ENCODE assay signal across 8 cellular contexts in genomic region chr3:94234177-94234788, GRCh38.
DNase-seq lines count a peak whose midpoint lies in the region; ATAC-seq, FAIRE-seq and TF ChIP-seq lines count a peak whose summit lies in the region.

No MANE protein-coding gene starts in this region.

- peak; percentile 91 for ATAC-seq in SK-N-SH treated with all-trans-retinoic acid at 6 μM for 48 hours
- ATAC-seq in thoracic aorta (ENCODE audit: insufficient number of reproducible peaks, low FRiP score, low read depth): no peak
- ATAC-seq in HG03460 (IDR thresholded peaks at IDR 0.05; ENCODE audit: unreplicated experiment): no peak

- H3K36me3 ChIP-seq in thoracic aorta: no peaks in the 10 kb centered on the region

- H3K9me3 Mint-ChIP-seq in activated T-helper 1 cell treated with anti-CD3 and anti-CD28 coated beads, Interleukin-12 subunit alpha, Interleukin-12 subunit beta, Interleukin-2, Interleukin-4 antibody, amounts not matched to agents 30 ng/mL and 10 ng/mL and 1 ng/mL, durations not matched to agents 14 hours and 24 hours and 36 hours: no peaks in the 10 kb centered on the region

- H3K9me3 ChIP-seq in thoracic aorta: peaks cover 2% of the 10 kb centered on the region

- H3K27ac ChIP-seq in thoracic aorta: no peak overlapping the region

- no peak overlapping the region for H3K4me3 Mint-ChIP-seq in activated T-helper 1 cell treated with anti-CD3 and anti-CD28 coated beads, Interleukin-12 subunit alpha, Interleukin-12 subunit beta, Interleukin-2, Interleukin-4 antibody, amounts not matched to agents 30 ng/mL and 10 ng/mL and 1 ng/mL, durations not matched to agents 14 hours and 24 hours and 36 hours

- no peaks in the 10 kb centered on the region for H3K36me3 Mint-ChIP-seq in activated T-helper 1 cell treated with anti-CD3 and anti-CD28 coated beads, Interleukin-12 subunit alpha, Interleukin-12 subunit beta, Interleukin-2, Interleukin-4 antibody, amounts not matched to agents 30 ng/mL and 10 ng/mL and 1 ng/mL, durations not matched to agents 14 hours and 24 hours and 36 hours (ENCODE audit: low read depth)

- H3K4me1 Mint-ChIP-seq in activated T-helper 1 cell treated with anti-CD3 and anti-CD28 coated beads, Interleukin-12 subunit alpha, Interleukin-12 subunit beta, Interleukin-2, Interleukin-4 antibody, amounts not matched to agents 30 ng/mL and 10 ng/mL and 1 ng/mL, durations not matched to agents 14 hours and 24 hours and 36 hours (ENCODE audit: low read depth): peaks cover 7% of the 10 kb centered on the region

- H3K4me3 ChIP-seq in thoracic aorta: no peak overlapping the region

- H3K27ac Mint-ChIP-seq in activated T-helper 1 cell treated with anti-CD3 and anti-CD28 coated beads, Interleukin-12 subunit alpha, Interleukin-12 subunit beta, Interleukin-2, Interleukin-4 antibody, amounts not matched to agents 30 ng/mL and 10 ng/mL and 1 ng/mL, durations not matched to agents 14 hours and 24 hours and 36 hours: no peak overlapping the region

- intact Hi-C loops in activated T-helper 1 cell treated with anti-CD3 and anti-CD28 coated beads, Interleukin-12 subunit alpha, Interleukin-12 subunit beta, Interleukin-2, Interleukin-4 antibody, amounts not matched to agents 30 ng/mL and 10 ng/mL and 1 ng/mL, durations not matched to agents 14 hours and 24 hours and 36 hours (cut with micrococcal nuclease): loop anchor here (1.0 kb wide), 1 partner anchor 230 kb away; no protein-coding TSS in a partner anchor

- no peaks in the 10 kb centered on the region for H3K27me3 Mint-ChIP-seq in activated T-helper 1 cell treated with anti-CD3 and anti-CD28 coated beads, Interleukin-12 subunit alpha, Interleukin-12 subunit beta, Interleukin-2, Interleukin-4 antibody, amounts not matched to agents 30 ng/mL and 10 ng/mL and 1 ng/mL, durations not matched to agents 14 hours and 24 hours and 36 hours (ENCODE audit: insufficient read depth)

- no peaks in the 10 kb centered on the region for H3K4me1 ChIP-seq in thoracic aorta (ENCODE audit: control insufficient read depth in 1 of 2, low read depth in 2 of 2)

- peak; percentile 18 for DNase-seq in GM10266 (ENCODE audit: extremely low spot score)
- DNase-seq in HK-2 (ENCODE audit: unreplicated experiment): peak; percentile 16
- peak; percentile 53 for DNase-seq in glomerular visceral epithelial cell (ENCODE audit: extremely low spot score)
- no peak for DNase-seq in thoracic aorta (ENCODE audit: low spot score)
- DNase-seq in activated T-helper 1 cell treated with anti-CD3 and anti-CD28 coated beads, Interleukin-12 subunit alpha, Interleukin-12 subunit beta, Interleukin-2, Interleukin-4 antibody, amounts not matched to agents 30 ng/mL and 10 ng/mL and 1 ng/mL, durations not matched to agents 14 hours and 24 hours and 36 hours (ENCODE audit: low spot score): no peak

- TF ChIP-seq CTCF in GM10266 (IDR thresholded peaks at IDR 0.05; ENCODE audit: control insufficient read depth, insufficient read depth, low read depth, missing control alignments) (peak; percentile 52), thoracic aorta (IDR thresholded peaks at IDR 0.05) (peak; percentile 13)

- H3K27me3 ChIP-seq in thoracic aorta (replicated peaks; ENCODE audit: insufficient read depth): no peaks in the 10 kb centered on the region

- peak; percentile 88 for FAIRE-seq in A204.1 (lab: Jason Lieb, UNC)

TF ChIP-seq in SK-N-SH treated with all-trans-retinoic acid at 6 μM for 48 hours, 23 proteins besides CTCF, POLR2A, EP300 and RAD21:
- TF ChIP-seq ISL1 (CRISPR knock-in tag; IDR thresholded peaks at IDR 0.05) (peak; percentile 14; the same call in 1 of the 2 replicates), ZC3H10 (CRISPR knock-in tag; IDR thresholded peaks at IDR 0.05) (no peak), ZNF70 (CRISPR knock-in tag; IDR thresholded peaks at IDR 0.05) (no peak), TSHZ2 (CRISPR knock-in tag; IDR thresholded peaks at IDR 0.05) (no peak)

Comparison
In these comparisons a context has a peak if more than half of its experiments do, and no peak if none do; other contexts are left out.
1. DNase-seq: peak in GM10266 (single experiment), HK-2 (single experiment) and glomerular visceral epithelial cell (single experiment); none in thoracic aorta (single experiment) and activated T-helper 1 cell treated with anti-CD3 and anti-CD28 coated beads, Interleukin-12 subunit alpha, Interleukin-12 subunit beta, Interleukin-2, Interleukin-4 antibody, amounts not matched to agents 30 ng/mL and 10 ng/mL and 1 ng/mL, durations not matched to agents 14 hours and 24 hours and 36 hours (single experiment).